In genomic region chr20:48180637-48181036, GRCh38 we compare ENCODE assay signal across 16 cellular contexts.
A peak's percentile ranks its signal among the peaks of the same experiment; 100 is the strongest.
DNase-seq lines count a peak whose midpoint lies in the region; ATAC-seq and TF ChIP-seq lines count a peak whose summit lies in the region.
"Had no signal": no experiment of that assay in that cellular context is flagged by ENCODE, and none has a peak within 500 bp of the region (broad histone marks: within the 10 kb centered on the region; RNA-seq: fewer than 3 reads in every experiment).

No MANE protein-coding gene starts in this region.

- intact Hi-C loops in left ventricle myocardium superior (cut with micrococcal nuclease): no loop called here

- H3K4me3 Mint-ChIP-seq in chondrocyte (ENCODE audit: unreplicated experiment): no peak overlapping the region
- H3K4me3 Mint-ChIP-seq: activated CD8-positive, alpha-beta memory T cell treated with anti-CD3 and anti-CD28 coated beads, Interleukin-2, amount 10 ng/mL, durations not matched to agents 7 days and 5 days had no signal

- ATAC-seq in GM19035 (IDR thresholded peaks at IDR 0.05; ENCODE audit: unreplicated experiment) (no peak), left ventricle myocardium superior (no peak), HG02678 (IDR thresholded peaks at IDR 0.05; ENCODE audit: unreplicated experiment) (no peak), GM19397 (IDR thresholded peaks at IDR 0.05; ENCODE audit: unreplicated experiment) (no peak)
- ATAC-seq: activated CD8-positive, alpha-beta memory T cell treated with anti-CD3 and anti-CD28 coated beads, Interleukin-2, amount 10 ng/mL, durations not matched to agents 7 days and 5 days had no signal

- H3K27me3 Mint-ChIP-seq in chondrocyte (ENCODE audit: low read depth): peaks cover 3% of the 10 kb centered on the region

- no peaks in the 10 kb centered on the region for H3K36me3 Mint-ChIP-seq in chondrocyte (ENCODE audit: low read depth)
- H3K36me3 Mint-ChIP-seq: activated CD8-positive, alpha-beta memory T cell treated with anti-CD3 and anti-CD28 coated beads, Interleukin-2, amount 10 ng/mL, durations not matched to agents 7 days and 5 days had no signal

- peak; percentile 64 for DNase-seq in H4 (ENCODE audit: low spot score)
- DNase-seq in NCI-H345 (lab: John Stamatoyannopoulos, UW): peak; percentile 94
- DNase-seq in chondrocyte (ENCODE audit: low spot score): no peak
- DNase-seq in non-pigmented ciliary epithelial cell (ENCODE audit: low read depth): peak; percentile 45
- no peak for DNase-seq in left ventricle myocardium superior
- DNase-seq: activated CD4-positive, CD25-positive, alpha-beta regulatory T cell; activated CD8-positive, alpha-beta memory T cell treated with anti-CD3 and anti-CD28 coated beads, Interleukin-2, amount 10 ng/mL, durations not matched to agents 7 days and 5 days; activated gamma-delta T cell; BE2C; cortex of kidney; NCI-H2107; SHP77; T-helper 2 cell had no signal

- H3K27ac Mint-ChIP-seq in chondrocyte (ENCODE audit: unreplicated experiment): peak overlapping the region; percentile 79
- H3K27ac Mint-ChIP-seq: activated CD8-positive, alpha-beta memory T cell treated with anti-CD3 and anti-CD28 coated beads, Interleukin-2, amount 10 ng/mL, durations not matched to agents 7 days and 5 days had no signal

- no peaks in the 10 kb centered on the region for H3K9me3 Mint-ChIP-seq in chondrocyte (ENCODE audit: low read depth)

- no peak for TF ChIP-seq CTCF in chondrocyte (IDR thresholded peaks at IDR 0.05)

- peaks cover 37% of the 10 kb centered on the region for H3K4me1 Mint-ChIP-seq in chondrocyte (ENCODE audit: low read depth)
- H3K4me1 Mint-ChIP-seq: activated CD8-positive, alpha-beta memory T cell treated with anti-CD3 and anti-CD28 coated beads, Interleukin-2, amount 10 ng/mL, durations not matched to agents 7 days and 5 days had no signal

Comparison
In these comparisons a context has a peak if more than half of its experiments do, and no peak if none do; other contexts are left out.
1. DNase-seq: peak in H4 (single experiment), NCI-H345 (single experiment) and non-pigmented ciliary epithelial cell (single experiment); none in chondrocyte (single experiment) and left ventricle myocardium superior (single experiment).